In the genomic region with DNA sequence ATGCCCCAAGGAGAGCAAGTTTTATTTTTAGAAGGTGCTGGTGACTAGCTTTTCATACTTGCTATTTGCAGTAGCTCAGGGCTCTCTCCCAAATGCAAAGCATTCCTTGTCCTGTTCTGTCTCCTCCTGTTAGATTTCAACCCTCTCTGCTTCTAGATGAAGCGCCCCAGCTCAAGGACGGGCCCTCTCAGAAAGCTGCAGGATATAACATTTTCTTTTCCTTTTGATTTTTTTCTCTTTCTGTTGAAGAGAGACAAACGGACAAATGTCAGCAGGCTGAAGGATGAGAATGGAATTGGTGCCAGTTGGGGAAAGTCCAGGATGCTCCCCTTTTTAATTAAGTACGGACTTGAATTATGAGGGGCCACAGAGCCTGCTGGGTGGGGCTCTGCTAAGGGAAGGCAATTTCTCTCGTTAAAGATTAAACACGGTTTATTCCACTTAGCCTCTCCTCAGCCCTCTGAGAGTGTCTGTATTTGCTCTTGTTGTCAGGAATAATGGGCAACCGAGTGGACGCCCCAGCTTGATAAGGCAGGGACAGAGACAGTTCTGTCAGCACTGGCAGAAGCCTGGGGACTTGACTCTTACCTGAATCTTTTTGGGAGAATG, we compare ENCODE assay signal across 1 cellular context.
TF ChIP-seq lines count a peak whose summit lies in the region.

No MANE protein-coding gene starts in this region.

TF ChIP-seq in K562, 482 proteins besides CTCF, POLR2A, EP300 and RAD21 (continued from another document):
- TF ChIP-seq, protein P1, sequence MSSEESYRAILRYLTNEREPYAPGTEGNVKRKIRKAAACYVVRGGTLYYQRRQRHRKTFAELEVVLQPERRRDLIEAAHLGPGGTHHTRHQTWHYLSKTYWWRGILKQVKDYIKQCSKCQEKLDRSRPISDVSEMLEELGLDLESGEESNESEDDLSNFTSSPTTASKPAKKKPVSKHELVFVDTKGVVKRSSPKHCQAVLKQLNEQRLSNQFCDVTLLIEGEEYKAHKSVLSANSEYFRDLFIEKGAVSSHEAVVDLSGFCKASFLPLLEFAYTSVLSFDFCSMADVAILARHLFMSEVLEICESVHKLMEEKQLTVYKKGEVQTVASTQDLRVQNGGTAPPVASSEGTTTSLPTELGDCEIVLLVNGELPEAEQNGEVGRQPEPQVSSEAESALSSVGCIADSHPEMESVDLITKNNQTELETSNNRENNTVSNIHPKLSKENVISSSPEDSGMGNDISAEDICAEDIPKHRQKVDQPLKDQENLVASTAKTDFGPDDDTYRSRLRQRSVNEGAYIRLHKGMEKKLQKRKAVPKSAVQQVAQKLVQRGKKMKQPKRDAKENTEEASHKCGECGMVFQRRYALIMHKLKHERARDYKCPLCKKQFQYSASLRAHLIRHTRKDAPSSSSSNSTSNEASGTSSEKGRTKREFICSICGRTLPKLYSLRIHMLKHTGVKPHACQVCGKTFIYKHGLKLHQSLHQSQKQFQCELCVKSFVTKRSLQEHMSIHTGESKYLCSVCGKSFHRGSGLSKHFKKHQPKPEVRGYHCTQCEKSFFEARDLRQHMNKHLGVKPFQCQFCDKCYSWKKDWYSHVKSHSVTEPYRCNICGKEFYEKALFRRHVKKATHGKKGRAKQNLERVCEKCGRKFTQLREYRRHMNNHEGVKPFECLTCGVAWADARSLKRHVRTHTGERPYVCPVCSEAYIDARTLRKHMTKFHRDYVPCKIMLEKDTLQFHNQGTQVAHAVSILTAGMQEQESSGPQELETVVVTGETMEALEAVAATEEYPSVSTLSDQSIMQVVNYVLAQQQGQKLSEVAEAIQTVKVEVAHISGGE (CRISPR knock-in tag; IDR thresholded peaks at IDR 0.05): no peak
- TF ChIP-seq POLR2B (IDR thresholded peaks at IDR 0.05; ENCODE audit: low read depth, partially characterized antibody) (no peak), MYNN (IDR thresholded peaks at IDR 0.05) (no peak), MYNN (CRISPR knock-in tag; IDR thresholded peaks at IDR 0.05) (no peak), ESRRA (IDR thresholded peaks at IDR 0.05; ENCODE audit: borderline replicate concordance, low read depth) (no peak), NUFIP1 (IDR thresholded peaks at IDR 0.05; ENCODE audit: partially characterized antibody) (no peak), SAFB2 (IDR thresholded peaks at IDR 0.05; ENCODE audit: borderline replicate concordance, low read depth, low read length, severe bottlenecking) (no peak), MEIS2 (IDR thresholded peaks at IDR 0.05; ENCODE audit: partially characterized antibody) (no peak), CBX8 (IDR thresholded peaks at IDR 0.05; ENCODE audit: borderline replicate concordance, extremely low read depth, low read depth, low read length, poor library complexity, severe bottlenecking) (no peak), ZNF644 (tag; IDR thresholded peaks at IDR 0.05; ENCODE audit: low read depth) (no peak), KDM2B (CRISPR knock-in tag; IDR thresholded peaks at IDR 0.05) (no peak), JUNB (CRISPR knock-in tag; conservative IDR thresholded peaks at IDR 0.05) (no peak), HSF4 (CRISPR knock-in tag; IDR thresholded peaks at IDR 0.05; ENCODE audit: borderline replicate concordance) (no peak), RCOR1 (IDR thresholded peaks at IDR 0.05; ENCODE audit: borderline replicate concordance in 1 of 2, low read depth in 2 of 2, low read length in 2 of 2) (no peak)
- TF ChIP-seq, protein P2, sequence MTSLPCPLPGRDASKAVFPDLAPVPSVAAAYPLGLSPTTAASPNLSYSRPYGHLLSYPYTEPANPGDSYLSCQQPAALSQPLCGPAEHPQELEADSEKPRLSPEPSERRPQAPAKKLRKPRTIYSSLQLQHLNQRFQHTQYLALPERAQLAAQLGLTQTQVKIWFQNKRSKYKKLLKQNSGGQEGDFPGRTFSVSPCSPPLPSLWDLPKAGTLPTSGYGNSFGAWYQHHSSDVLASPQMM (CRISPR knock-in tag; IDR thresholded peaks at IDR 0.05): no peak
- TF ChIP-seq, protein P3, sequence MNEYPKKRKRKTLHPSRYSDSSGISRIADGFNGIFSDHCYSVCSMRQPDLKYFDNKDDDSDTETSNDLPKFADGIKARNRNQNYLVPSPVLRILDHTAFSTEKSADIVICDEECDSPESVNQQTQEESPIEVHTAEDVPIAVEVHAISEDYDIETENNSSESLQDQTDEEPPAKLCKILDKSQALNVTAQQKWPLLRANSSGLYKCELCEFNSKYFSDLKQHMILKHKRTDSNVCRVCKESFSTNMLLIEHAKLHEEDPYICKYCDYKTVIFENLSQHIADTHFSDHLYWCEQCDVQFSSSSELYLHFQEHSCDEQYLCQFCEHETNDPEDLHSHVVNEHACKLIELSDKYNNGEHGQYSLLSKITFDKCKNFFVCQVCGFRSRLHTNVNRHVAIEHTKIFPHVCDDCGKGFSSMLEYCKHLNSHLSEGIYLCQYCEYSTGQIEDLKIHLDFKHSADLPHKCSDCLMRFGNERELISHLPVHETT (CRISPR knock-in tag; conservative IDR thresholded peaks at IDR 0.05 in 1 of 2, IDR thresholded peaks at IDR 0.05 in 1 of 2): no peak
- TF ChIP-seq, protein P4, sequence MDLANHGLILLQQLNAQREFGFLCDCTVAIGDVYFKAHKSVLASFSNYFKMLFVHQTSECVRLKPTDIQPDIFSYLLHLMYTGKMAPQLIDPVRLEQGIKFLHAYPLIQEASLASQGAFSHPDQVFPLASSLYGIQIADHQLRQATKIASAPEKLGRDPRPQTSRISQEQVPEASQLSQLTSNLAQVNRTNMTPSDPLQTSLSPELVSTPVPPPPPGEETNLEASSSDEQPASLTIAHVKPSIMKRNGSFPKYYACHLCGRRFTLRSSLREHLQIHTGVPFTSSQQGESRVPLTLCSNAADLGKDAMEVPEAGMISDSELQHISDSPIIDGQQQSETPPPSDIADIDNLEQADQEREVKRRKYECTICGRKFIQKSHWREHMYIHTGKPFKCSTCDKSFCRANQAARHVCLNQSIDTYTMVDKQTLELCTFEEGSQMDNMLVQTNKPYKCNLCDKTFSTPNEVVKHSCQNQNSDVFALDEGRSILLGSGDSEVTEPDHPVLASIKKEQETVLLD (IDR thresholded peaks at IDR 0.05): no peak
- TF ChIP-seq, protein P5, sequence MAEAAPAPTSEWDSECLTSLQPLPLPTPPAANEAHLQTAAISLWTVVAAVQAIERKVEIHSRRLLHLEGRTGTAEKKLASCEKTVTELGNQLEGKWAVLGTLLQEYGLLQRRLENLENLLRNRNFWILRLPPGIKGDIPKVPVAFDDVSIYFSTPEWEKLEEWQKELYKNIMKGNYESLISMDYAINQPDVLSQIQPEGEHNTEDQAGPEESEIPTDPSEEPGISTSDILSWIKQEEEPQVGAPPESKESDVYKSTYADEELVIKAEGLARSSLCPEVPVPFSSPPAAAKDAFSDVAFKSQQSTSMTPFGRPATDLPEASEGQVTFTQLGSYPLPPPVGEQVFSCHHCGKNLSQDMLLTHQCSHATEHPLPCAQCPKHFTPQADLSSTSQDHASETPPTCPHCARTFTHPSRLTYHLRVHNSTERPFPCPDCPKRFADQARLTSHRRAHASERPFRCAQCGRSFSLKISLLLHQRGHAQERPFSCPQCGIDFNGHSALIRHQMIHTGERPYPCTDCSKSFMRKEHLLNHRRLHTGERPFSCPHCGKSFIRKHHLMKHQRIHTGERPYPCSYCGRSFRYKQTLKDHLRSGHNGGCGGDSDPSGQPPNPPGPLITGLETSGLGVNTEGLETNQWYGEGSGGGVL (CRISPR knock-in tag; IDR thresholded peaks at IDR 0.05): no peak
